8 cellular contexts compared by ENCODE assay signal in genomic region chr11:77126861-77127673, GRCh38.
DNase-seq lines count a peak whose midpoint lies in the region; ATAC-seq lines count a peak whose summit lies in the region.

No MANE protein-coding gene starts in this region.

- peak overlapping the region; percentile 83 for H3K4me3 Mint-ChIP-seq in memory B cell

- H3K27me3 Mint-ChIP-seq in memory B cell = peaks cover 6% of the 10 kb centered on the region

- H3K36me3 Mint-ChIP-seq in memory B cell = no peaks in the 10 kb centered on the region

- H3K4me1 Mint-ChIP-seq in memory B cell = peaks cover 16% of the 10 kb centered on the region

- peak; percentile 86 for ATAC-seq in memory B cell (ENCODE audit: low read depth)
- ATAC-seq in HG02678 (IDR thresholded peaks at IDR 0.05; ENCODE audit: unreplicated experiment) = no peak

- no peaks in the 10 kb centered on the region for H3K9me3 Mint-ChIP-seq in memory B cell

- peak; percentile 48 for DNase-seq in NCI-H510A treated with DMSO at 0.1 percent for 48 hours (lab: John Stamatoyannopoulos, UW)
- no peak for DNase-seq in NCI-H510A (lab: John Stamatoyannopoulos, UW)
- DNase-seq in NCI-H1092 treated with DMSO at 0.1 percent for 48 hours (lab: John Stamatoyannopoulos, UW) = peak; percentile 89
- DNase-seq in activated CD4-positive, alpha-beta T cell treated with anti-CD3 and anti-CD28 coated beads, Interleukin-2, amount 50 U/mL, for 24 hours (ENCODE audit: low read depth in 1 of 2, low spot score in 1 of 2) = peak; percentile 22 to 39
- DNase-seq in ecto neural progenitor cell (ENCODE audit: low spot score) = peak; percentile 81
- DNase-seq in memory B cell (ENCODE audit: low spot score in 2 of 2) = peak; percentile 56 to 66
- peak; percentile 26 for DNase-seq in stimulated activated CD8-positive, alpha-beta memory T cell treated with anti-CD3 and anti-CD28 coated beads, Interleukin-12 subunit alpha, Interleukin-12 subunit beta, amount 100 ng/mL, for 1 hour (ENCODE audit: low read depth)

- peak overlapping the region; percentile 39 for H3K27ac Mint-ChIP-seq in memory B cell
